In the genomic region with DNA sequence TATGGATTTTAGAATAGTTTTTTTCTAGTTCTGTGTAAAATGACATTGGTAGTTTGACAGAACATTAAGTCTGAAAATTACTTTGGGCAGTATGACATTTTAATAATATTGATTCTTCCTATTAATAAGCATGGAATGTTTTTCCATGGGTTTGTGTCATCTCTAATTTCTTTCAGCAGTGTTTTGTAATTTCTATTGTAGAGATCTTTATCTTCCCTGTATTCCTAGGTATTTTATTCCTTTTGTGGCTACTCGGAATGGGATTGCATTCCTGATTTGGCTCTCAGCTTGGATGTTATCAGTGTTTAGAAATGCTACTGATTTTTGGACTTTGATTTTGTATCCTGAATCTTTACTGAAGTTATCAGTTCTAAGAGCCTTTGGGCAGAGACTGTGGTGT, we compare ENCODE assay signal across 1 cellular context.
TF ChIP-seq lines count a peak whose summit lies in the region.

No MANE protein-coding gene starts in this region.

TF ChIP-seq in HepG2, 621 proteins besides CTCF, POLR2A, EP300 and RAD21:
- TF ChIP-seq, protein P1, sequence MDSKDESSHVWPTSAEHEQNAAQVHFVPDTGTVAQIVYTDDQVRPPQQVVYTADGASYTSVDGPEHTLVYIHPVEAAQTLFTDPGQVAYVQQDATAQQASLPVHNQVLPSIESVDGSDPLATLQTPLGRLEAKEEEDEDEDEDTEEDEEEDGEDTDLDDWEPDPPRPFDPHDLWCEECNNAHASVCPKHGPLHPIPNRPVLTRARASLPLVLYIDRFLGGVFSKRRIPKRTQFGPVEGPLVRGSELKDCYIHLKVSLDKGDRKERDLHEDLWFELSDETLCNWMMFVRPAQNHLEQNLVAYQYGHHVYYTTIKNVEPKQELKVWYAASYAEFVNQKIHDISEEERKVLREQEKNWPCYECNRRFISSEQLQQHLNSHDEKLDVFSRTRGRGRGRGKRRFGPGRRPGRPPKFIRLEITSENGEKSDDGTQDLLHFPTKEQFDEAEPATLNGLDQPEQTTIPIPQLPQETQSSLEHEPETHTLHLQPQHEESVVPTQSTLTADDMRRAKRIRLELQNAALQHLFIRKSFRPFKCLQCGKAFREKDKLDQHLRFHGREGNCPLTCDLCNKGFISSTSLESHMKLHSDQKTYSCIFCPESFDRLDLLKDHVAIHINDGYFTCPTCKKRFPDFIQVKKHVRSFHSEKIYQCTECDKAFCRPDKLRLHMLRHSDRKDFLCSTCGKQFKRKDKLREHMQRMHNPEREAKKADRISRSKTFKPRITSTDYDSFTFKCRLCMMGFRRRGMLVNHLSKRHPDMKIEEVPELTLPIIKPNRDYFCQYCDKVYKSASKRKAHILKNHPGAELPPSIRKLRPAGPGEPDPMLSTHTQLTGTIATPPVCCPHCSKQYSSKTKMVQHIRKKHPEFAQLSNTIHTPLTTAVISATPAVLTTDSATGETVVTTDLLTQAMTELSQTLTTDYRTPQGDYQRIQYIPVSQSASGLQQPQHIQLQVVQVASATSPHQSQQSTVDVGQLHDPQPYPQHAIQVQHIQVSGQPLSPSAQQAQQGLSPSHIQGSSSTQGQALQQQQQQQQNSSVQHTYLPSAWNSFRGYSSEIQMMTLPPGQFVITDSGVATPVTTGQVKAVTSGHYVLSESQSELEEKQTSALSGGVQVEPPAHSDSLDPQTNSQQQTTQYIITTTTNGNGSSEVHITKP (CRISPR knock-in tag; IDR thresholded peaks at IDR 0.05; ENCODE audit: low read depth) = no peak
- TF ChIP-seq FOXO1 (CRISPR knock-in tag; IDR thresholded peaks at IDR 0.05) (no peak), BRF2 (CRISPR knock-in tag; IDR thresholded peaks at IDR 0.05) (no peak), ZFP41 (CRISPR knock-in tag; IDR thresholded peaks at IDR 0.05; ENCODE audit: borderline replicate concordance) (no peak), ZNF615 (CRISPR knock-in tag; IDR thresholded peaks at IDR 0.05; ENCODE audit: borderline replicate concordance) (no peak), ZNF543 (CRISPR knock-in tag; IDR thresholded peaks at IDR 0.05) (no peak), PAWR (CRISPR knock-in tag; IDR thresholded peaks at IDR 0.05; ENCODE audit: borderline replicate concordance) (no peak), THAP8 (CRISPR knock-in tag; IDR thresholded peaks at IDR 0.05; ENCODE audit: borderline replicate concordance) (no peak), ZNF160 (CRISPR knock-in tag; IDR thresholded peaks at IDR 0.05) (no peak), PCBP2 (optimal IDR thresholded peaks at IDR 0.05; ENCODE audit: low read depth, low read length, poor library complexity, severe bottlenecking) (no peak), ZNF646 (CRISPR knock-in tag; IDR thresholded peaks at IDR 0.05) (no peak), ZNF607 (CRISPR knock-in tag; IDR thresholded peaks at IDR 0.05; ENCODE audit: borderline replicate concordance) (no peak), ZNF234 (CRISPR knock-in tag; conservative IDR thresholded peaks at IDR 0.05) (no peak), ZNF335 (CRISPR knock-in tag; IDR thresholded peaks at IDR 0.05) (no peak), SRSF1 (optimal IDR thresholded peaks at IDR 0.05; ENCODE audit: low read depth, low read length) (no peak), TCF7L2 (IDR thresholded peaks at IDR 0.05; ENCODE audit: low read depth, low read length) (no peak)
